In genomic region chr6:3977875-3978711, GRCh38 we compare ENCODE assay signal across 9 cellular contexts.
A peak's percentile ranks its signal among the peaks of the same experiment; 100 is the strongest.
DNase-seq lines count a peak whose midpoint lies in the region; ATAC-seq and TF ChIP-seq lines count a peak whose summit lies in the region.
"Had no signal": no experiment of that assay in that cellular context is flagged by ENCODE, and none has a peak within 500 bp of the region (broad histone marks: within the 10 kb centered on the region; RNA-seq: fewer than 3 reads in every experiment).

No MANE protein-coding gene starts in this region.

- peak; percentile 43 to 65 for DNase-seq in PC-9
- DNase-seq in activated T-helper 2 cell treated with anti-CD3 and anti-CD28 coated beads, Interferon-gamma antibody, Interleukin-2, Interleukin-4, amounts not matched to agents 10 μg/mL and 5 μg/mL and 100 μg/mL, durations not matched to agents 14 hours and 24 hours and 36 hours (ENCODE audit: low spot score): peak; percentile 35
- peak; percentile 63 for DNase-seq in pons (ENCODE audit: low spot score)
- no peak for DNase-seq in posterior vena cava (ENCODE audit: low spot score)

- H3K4me2 ChIP-seq in PC-9: no peak overlapping the region

- peaks cover 10% of the 10 kb centered on the region for H3K4me1 Mint-ChIP-seq in activated T-helper 2 cell treated with anti-CD3 and anti-CD28 coated beads, Interferon-gamma antibody, Interleukin-2, Interleukin-4, amounts not matched to agents 10 μg/mL and 5 μg/mL and 100 μg/mL, durations not matched to agents 14 hours and 24 hours and 36 hours (ENCODE audit: low read depth)

- no peaks in the 10 kb centered on the region for H4K20me1 ChIP-seq in PC-9 (ENCODE audit: insufficient read depth)

- no peak for TF ChIP-seq EP300 in gastroesophageal sphincter (IDR thresholded peaks at IDR 0.05)

- H3K27ac ChIP-seq in C4-2B (no peak overlapping the region), PC-9 (no peak overlapping the region), gastroesophageal sphincter (no peak overlapping the region)

- CTCF ChIA-PET in PC-9 (lab: Charles Lee): interaction anchor here (0.7 to 1.5 kb wide), 7 partner anchors 29 to 229 kb away, joined by 3 to 11 read pairs (median 6); partner anchors contain the start of gene FAM50B

- WGBS in gastroesophageal sphincter (ENCODE audit: low coverage in 1 of 2), 2 donors: 30 to 50% methylated on average over 4 to 16 of the region's 16 CpGs

- POLR2A ChIA-PET in PC-9 (lab: Charles Lee; ENCODE audit: unreplicated experiment): no interaction called here

- no peak overlapping the region for H3K27ac Mint-ChIP-seq in activated T-helper 2 cell treated with anti-CD3 and anti-CD28 coated beads, Interferon-gamma antibody, Interleukin-2, Interleukin-4, amounts not matched to agents 10 μg/mL and 5 μg/mL and 100 μg/mL, durations not matched to agents 14 hours and 24 hours and 36 hours
- H3K27ac Mint-ChIP-seq: T-helper 1 cell treated with Interleukin-12 subunit alpha and Interleukin-12 subunit beta and Interleukin-4 antibody, amounts not matched to agents 30 μg/mL and 1 μg/mL, for 36 hours had no signal

- no peaks in the 10 kb centered on the region for H3K27me3 ChIP-seq in PC-9 (ENCODE audit: insufficient read depth, low read depth)
- H3K27me3 ChIP-seq in gastroesophageal sphincter: no peaks in the 10 kb centered on the region

- peaks cover 4% of the 10 kb centered on the region for H3K9me3 Mint-ChIP-seq in activated T-helper 2 cell treated with anti-CD3 and anti-CD28 coated beads, Interferon-gamma antibody, Interleukin-2, Interleukin-4, amounts not matched to agents 10 μg/mL and 5 μg/mL and 100 μg/mL, durations not matched to agents 14 hours and 24 hours and 36 hours

- H3K36me3 ChIP-seq in PC-9 (ENCODE audit: low read depth): no peaks in the 10 kb centered on the region
- no peaks in the 10 kb centered on the region for H3K36me3 ChIP-seq in gastroesophageal sphincter

- H3K9me3 ChIP-seq in PC-9 (ENCODE audit: insufficient read depth, low read depth) (no peaks in the 10 kb centered on the region), gastroesophageal sphincter (no peaks in the 10 kb centered on the region)

- H2AFZ ChIP-seq in PC-9: no peak overlapping the region

- TF ChIP-seq POLR2A in gastroesophageal sphincter (IDR thresholded peaks at IDR 0.05): no peak

- peaks cover 3% of the 10 kb centered on the region for H3K36me3 Mint-ChIP-seq in activated T-helper 2 cell treated with anti-CD3 and anti-CD28 coated beads, Interferon-gamma antibody, Interleukin-2, Interleukin-4, amounts not matched to agents 10 μg/mL and 5 μg/mL and 100 μg/mL, durations not matched to agents 14 hours and 24 hours and 36 hours (ENCODE audit: low read depth)

- H3K4me3 ChIP-seq in PC-9: no peak overlapping the region
- H3K4me3 ChIP-seq in gastroesophageal sphincter: no peak overlapping the region

- no peaks in the 10 kb centered on the region for H3K79me2 ChIP-seq in PC-9 (ENCODE audit: low read depth)

- no peak overlapping the region for H3K4me3 Mint-ChIP-seq in activated T-helper 2 cell treated with anti-CD3 and anti-CD28 coated beads, Interferon-gamma antibody, Interleukin-2, Interleukin-4, amounts not matched to agents 10 μg/mL and 5 μg/mL and 100 μg/mL, durations not matched to agents 14 hours and 24 hours and 36 hours (ENCODE audit: low read depth)
- H3K4me3 Mint-ChIP-seq: T-helper 1 cell treated with Interleukin-12 subunit alpha and Interleukin-12 subunit beta and Interleukin-4 antibody, amounts not matched to agents 30 μg/mL and 1 μg/mL, for 36 hours had no signal

- H3F3A ChIP-seq in PC-9 (ENCODE audit: insufficient read depth, low read depth): no peaks in the 10 kb centered on the region

- peak; percentile 82 for TF ChIP-seq CTCF in C4-2B (conservative IDR thresholded peaks at IDR 0.05)
- TF ChIP-seq CTCF in PC-9 (conservative IDR thresholded peaks at IDR 0.05): peak; percentile 73
- TF ChIP-seq CTCF in gastroesophageal sphincter (IDR thresholded peaks at IDR 0.05): peak; percentile 27 to 60 (median 50)

- no peaks in the 10 kb centered on the region for H3K4me1 ChIP-seq in PC-9 (replicated peaks; ENCODE audit: insufficient read depth)
- peaks cover 0 to 5% (median 0%) of the 10 kb centered on the region in 3 donors for H3K4me1 ChIP-seq in gastroesophageal sphincter

- no TSS peak for BruUV-seq in PC-9 (replicated peaks; lab: Mats Ljungman, UMichigan)

- peaks cover 17% of the 10 kb centered on the region for H3K27me3 Mint-ChIP-seq in activated T-helper 2 cell treated with anti-CD3 and anti-CD28 coated beads, Interferon-gamma antibody, Interleukin-2, Interleukin-4, amounts not matched to agents 10 μg/mL and 5 μg/mL and 100 μg/mL, durations not matched to agents 14 hours and 24 hours and 36 hours (ENCODE audit: low read depth)

- ATAC-seq in GM19025 (IDR thresholded peaks at IDR 0.05; ENCODE audit: low read depth, unreplicated experiment): peak; percentile 82
- peak; percentile 90 for ATAC-seq in HG03159 (IDR thresholded peaks at IDR 0.05; ENCODE audit: unreplicated experiment)
- ATAC-seq in gastroesophageal sphincter: peak; percentile 79

- intact Hi-C loops in PC-9 (cut with micrococcal nuclease; ENCODE audit: unreplicated experiment) (loop anchor here (1.0 to 5.0 kb wide), 3 partner anchors 129 to 236 kb away; partner anchors contain the start of gene FAM50B), posterior vena cava (cut with DNase I) (no loop called here)
- intact Hi-C loops in activated T-helper 2 cell treated with anti-CD3 and anti-CD28 coated beads, Interferon-gamma antibody, Interleukin-2, Interleukin-4, amounts not matched to agents 10 μg/mL and 5 μg/mL and 100 μg/mL, durations not matched to agents 14 hours and 24 hours and 36 hours (cut with micrococcal nuclease): loop anchor here (1.0 kb wide), 1 partner anchor 236 kb away; no protein-coding TSS in a partner anchor

- H3K9me2 ChIP-seq in PC-9 (ENCODE audit: insufficient read depth): no peaks in the 10 kb centered on the region

Comparison
In these comparisons a context has a peak if more than half of its experiments do, and no peak if none do; other contexts are left out.
1. intact Hi-C loops: an anchor here in PC-9 (1.0 to 5.0 kb wide) and activated T-helper 2 cell treated with anti-CD3 and anti-CD28 coated beads, Interferon-gamma antibody, Interleukin-2, Interleukin-4, amounts not matched to agents 10 μg/mL and 5 μg/mL and 100 μg/mL, durations not matched to agents 14 hours and 24 hours and 36 hours (1.0 kb wide); none called in posterior vena cava.